ENCODE assay signal across 18 cellular contexts in genomic region chr13:91278888-91279287, GRCh38.
A peak's percentile ranks its signal among the peaks of the same experiment; 100 is the strongest.
DNase-seq lines count a peak whose midpoint lies in the region; ATAC-seq and TF ChIP-seq lines count a peak whose summit lies in the region.
"Had no signal": no experiment of that assay in that cellular context is flagged by ENCODE, and none has a peak within 500 bp of the region (broad histone marks: within the 10 kb centered on the region; RNA-seq: fewer than 3 reads in every experiment).

No MANE protein-coding gene starts in this region.

- peak; percentile 92 for DNase-seq in OCI-M1 (lab: John Stamatoyannopoulos, UW)
- peak; percentile 9 for DNase-seq in stimulated activated naive B cell treated with anti-CD40 and anti-IgM and Interleukin-4, amounts not matched to agents 10 μg/mL and 1 μg/mL and 100 μg/mL, for 72 hours
- DNase-seq in Peyer's patch: no peak
- no peak for DNase-seq in T-helper 17 cell
- DNase-seq: activated naive CD8-positive, alpha-beta T cell treated with anti-CD3 and anti-CD28 coated beads, Interleukin-2, amount 50 U/mL, for 24 hours; foreskin fibroblast; naive B cell; NCI-H1694; NCI-H345; pancreas; Right ventricle myocardium superior; sigmoid colon had no signal

- no peak for TF ChIP-seq POLR2A in Peyer's patch (IDR thresholded peaks at IDR 0.05)

- no peak for TF ChIP-seq CTCF in Peyer's patch (IDR thresholded peaks at IDR 0.05)

- no peaks in the 10 kb centered on the region for H3K9me3 ChIP-seq in Peyer's patch
- H3K9me3 ChIP-seq in T-helper 17 cell (ENCODE audit: control insufficient read depth, low read length, poor library complexity, severe bottlenecking): no peaks in the 10 kb centered on the region
- H3K9me3 ChIP-seq: pancreas, sigmoid colon had no signal

- no peak overlapping the region for H3K4me3 Mint-ChIP-seq in stimulated activated naive B cell treated with anti-CD40 and anti-IgM and Interleukin-4, amounts not matched to agents 10 μg/mL and 1 μg/mL and 100 μg/mL, for 72 hours
- H3K4me3 Mint-ChIP-seq in T-helper 17 cell: no peak overlapping the region
- H3K4me3 Mint-ChIP-seq: activated naive CD8-positive, alpha-beta T cell treated with anti-CD3 and anti-CD28 coated beads, Interleukin-2, amount 50 U/mL, for 24 hours; dendritic cell treated with granulocyte-macrophage colony-stimulating factor and Interleukin-4, amounts not matched to agents 40 ng/mL and 50 ng/mL, for 4 days; naive B cell had no signal

- H3K4me3 ChIP-seq in Peyer's patch: no peak overlapping the region
- H3K4me3 ChIP-seq: pancreas, sigmoid colon had no signal

- H3K27me3 Mint-ChIP-seq in stimulated activated naive B cell treated with anti-CD40 and anti-IgM and Interleukin-4, amounts not matched to agents 10 μg/mL and 1 μg/mL and 100 μg/mL, for 72 hours: peaks cover 0 to 12% of the 10 kb centered on the region in 2 donors
- H3K27me3 Mint-ChIP-seq in T-helper 17 cell: peaks cover 25% of the 10 kb centered on the region
- H3K27me3 Mint-ChIP-seq: dendritic cell treated with granulocyte-macrophage colony-stimulating factor and Interleukin-4, amounts not matched to agents 40 ng/mL and 50 ng/mL, for 4 days had no signal

- peaks cover 0 to 9% of the 10 kb centered on the region in 2 donors for H3K9me3 Mint-ChIP-seq in stimulated activated naive B cell treated with anti-CD40 and anti-IgM and Interleukin-4, amounts not matched to agents 10 μg/mL and 1 μg/mL and 100 μg/mL, for 72 hours
- H3K9me3 Mint-ChIP-seq: activated naive CD8-positive, alpha-beta T cell treated with anti-CD3 and anti-CD28 coated beads, Interleukin-2, amount 50 U/mL, for 24 hours; activated T-helper 2 cell treated with anti-CD3 and anti-CD28 coated beads, Interferon-gamma antibody, Interleukin-2, Interleukin-4, amounts not matched to agents 10 μg/mL and 5 μg/mL and 100 μg/mL, durations not matched to agents 14 hours and 24 hours and 36 hours had no signal

- H3K4me1 Mint-ChIP-seq in stimulated activated naive B cell treated with anti-CD40 and anti-IgM and Interleukin-4, amounts not matched to agents 10 μg/mL and 1 μg/mL and 100 μg/mL, for 72 hours: peaks cover 0 to 8% of the 10 kb centered on the region in 2 donors
- H3K4me1 Mint-ChIP-seq in T-helper 17 cell: no peaks in the 10 kb centered on the region
- H3K4me1 Mint-ChIP-seq: activated naive CD8-positive, alpha-beta T cell treated with anti-CD3 and anti-CD28 coated beads, Interleukin-2, amount 50 U/mL, for 24 hours; naive B cell had no signal

- ATAC-seq in GM18907 (IDR thresholded peaks at IDR 0.05; ENCODE audit: unreplicated experiment) (peak; percentile 61), HG03175 (IDR thresholded peaks at IDR 0.05; ENCODE audit: unreplicated experiment) (peak; percentile 62), T-helper 17 cell (no peak), HG03196 (IDR thresholded peaks at IDR 0.05; ENCODE audit: unreplicated experiment) (no peak)
- peak; percentile 98 to 99 for ATAC-seq in stimulated activated naive B cell treated with anti-CD40 and anti-IgM and Interleukin-4, amounts not matched to agents 10 μg/mL and 1 μg/mL and 100 μg/mL, for 72 hours (replicated peaks)
- ATAC-seq: activated naive CD8-positive, alpha-beta T cell treated with anti-CD3 and anti-CD28 coated beads, Interleukin-2, amount 50 U/mL, for 24 hours; HCT116; pancreas had no signal

- no peak overlapping the region for H3K27ac ChIP-seq in Peyer's patch
- H3K27ac ChIP-seq: pancreas, sigmoid colon had no signal

- H3K4me1 ChIP-seq in Peyer's patch: no peaks in the 10 kb centered on the region
- H3K4me1 ChIP-seq: pancreas, sigmoid colon had no signal

- H3K36me3 Mint-ChIP-seq in stimulated activated naive B cell treated with anti-CD40 and anti-IgM and Interleukin-4, amounts not matched to agents 10 μg/mL and 1 μg/mL and 100 μg/mL, for 72 hours: no peaks in the 10 kb centered on the region
- H3K36me3 Mint-ChIP-seq in T-helper 17 cell (ENCODE audit: low read depth): no peaks in the 10 kb centered on the region
- H3K36me3 Mint-ChIP-seq: naive B cell had no signal

- H3K27me3 ChIP-seq in Peyer's patch: no peaks in the 10 kb centered on the region
- H3K27me3 ChIP-seq: pancreas, sigmoid colon had no signal

- H3K36me3 ChIP-seq in Peyer's patch: no peaks in the 10 kb centered on the region
- H3K36me3 ChIP-seq: pancreas, sigmoid colon had no signal

- H3K27ac Mint-ChIP-seq in stimulated activated naive B cell treated with anti-CD40 and anti-IgM and Interleukin-4, amounts not matched to agents 10 μg/mL and 1 μg/mL and 100 μg/mL, for 72 hours: no peak overlapping the region
- no peak overlapping the region for H3K27ac Mint-ChIP-seq in T-helper 17 cell
- H3K27ac Mint-ChIP-seq: activated naive CD8-positive, alpha-beta T cell treated with anti-CD3 and anti-CD28 coated beads, Interleukin-2, amount 50 U/mL, for 24 hours; activated T-helper 2 cell treated with anti-CD3 and anti-CD28 coated beads, Interferon-gamma antibody, Interleukin-2, Interleukin-4, amounts not matched to agents 10 μg/mL and 5 μg/mL and 100 μg/mL, durations not matched to agents 14 hours and 24 hours and 36 hours; dendritic cell treated with granulocyte-macrophage colony-stimulating factor and Interleukin-4, amounts not matched to agents 40 ng/mL and 50 ng/mL, for 4 days; naive B cell had no signal

Comparison
In these comparisons a context has a peak if more than half of its experiments do, and no peak if none do; other contexts are left out.
1. ATAC-seq: peak in GM18907 (single experiment), HG03175 (single experiment) and stimulated activated naive B cell treated with anti-CD40 and anti-IgM and Interleukin-4, amounts not matched to agents 10 μg/mL and 1 μg/mL and 100 μg/mL, for 72 hours (2 of 2); none in T-helper 17 cell (single experiment) and HG03196 (single experiment).
2. DNase-seq: peak in OCI-M1 (single experiment) and stimulated activated naive B cell treated with anti-CD40 and anti-IgM and Interleukin-4, amounts not matched to agents 10 μg/mL and 1 μg/mL and 100 μg/mL, for 72 hours (single experiment); none in Peyer's patch (0 of 3) and T-helper 17 cell (0 of 3).